8 cellular contexts compared by ENCODE assay signal in genomic region chr14:35121887-35122695, GRCh38. TPM values are rescaled to one million over a fixed set of nuclear protein-coding genes. Genes with fewer than 3 reads are reported as not detected.
DNase-seq lines count a peak whose midpoint lies in the region; ATAC-seq and TF ChIP-seq lines count a peak whose summit lies in the region.

Gene PPP2R3C (minus strand): TSS chr14:35121990. CDS start chr14:35121959, 31 bp downstream.
Gene PRORP (plus strand): TSS chr14:35122552. CDS start chr14:35123246, 694 bp downstream.

- DNase-seq in BJ (ENCODE audit: low read depth): peak; percentile 72
- peak; percentile 92 for DNase-seq in NCI-H526 treated with DMSO at 0.1 percent for 48 hours (lab: John Stamatoyannopoulos, UW)
- peak; percentile 97 for DNase-seq in activated CD4-positive, alpha-beta T cell treated with anti-CD3 and anti-CD28 coated beads, Interleukin-2, amount 10 ng/mL, durations not matched to agents 24 days and 14 days
- DNase-seq in coronary artery (ENCODE audit: low spot score): peak; percentile 96
- peak; percentile 91 to 97 for DNase-seq in left colon
- peak; percentile 88 for DNase-seq in stimulated activated CD4-positive, alpha-beta T cell treated with anti-CD3 and anti-CD28 coated beads, Interleukin-1b, Interleukin-23, amount 100 ng/mL, for 48 hours

- H3K4me1 Mint-ChIP-seq in activated CD4-positive, alpha-beta T cell treated with anti-CD3 and anti-CD28 coated beads, Interleukin-2, amount 10 ng/mL, durations not matched to agents 24 days and 14 days: peaks cover 56% of the 10 kb centered on the region

- POLR2A ChIA-PET in BJ (lab: Charles Lee): no interaction called here

- CTCF ChIA-PET in BJ (lab: Yijun Ruan, JAX): interaction anchor here (0.7 to 2.0 kb wide), 3 partner anchors 19 to 93 kb away, joined by 3 to 7 read pairs (median 4); no protein-coding TSS in a partner anchor

- TF ChIP-seq CTCF in BJ (IDR thresholded peaks at IDR 0.05; ENCODE audit: insufficient read depth, low read depth, low read length) (no peak), coronary artery (IDR thresholded peaks at IDR 0.05) (no peak)

- H3K36me3 ChIP-seq in BJ (ENCODE audit: control insufficient read depth, insufficient read depth, low read length): peaks cover 2% of the 10 kb centered on the region; the same call in 1 of the 2 replicates

- no peaks in the 10 kb centered on the region for H3K27me3 Mint-ChIP-seq in activated CD4-positive, alpha-beta T cell treated with anti-CD3 and anti-CD28 coated beads, Interleukin-2, amount 10 ng/mL, durations not matched to agents 24 days and 14 days

- ATAC-seq in GM19324 (IDR thresholded peaks at IDR 0.05; ENCODE audit: low FRiP score, unreplicated experiment): peak; percentile 85
- peak; percentile 83 for ATAC-seq in HG03469 (IDR thresholded peaks at IDR 0.05; ENCODE audit: unreplicated experiment)
- peak; percentile 85 for ATAC-seq in left colon

- H3K4me3 Mint-ChIP-seq in activated CD4-positive, alpha-beta T cell treated with anti-CD3 and anti-CD28 coated beads, Interleukin-2, amount 10 ng/mL, durations not matched to agents 24 days and 14 days: peak within 1 kb of the TSS; percentile 82

- H3K4me3 ChIP-seq in BJ (ENCODE audit: low read depth, low read length) (peak within 1 kb of the TSS; percentile 72), coronary artery (peak within 1 kb of the TSS; percentile 80)

- H3K27ac Mint-ChIP-seq in activated CD4-positive, alpha-beta T cell treated with anti-CD3 and anti-CD28 coated beads, Interleukin-2, amount 10 ng/mL, durations not matched to agents 24 days and 14 days: peak within 1 kb of the TSS; percentile 100

- H3K27me3 ChIP-seq in BJ (ENCODE audit: control insufficient read depth, insufficient read depth, low read length): no peaks in the 10 kb centered on the region

- H3K9me3 Mint-ChIP-seq in activated CD4-positive, alpha-beta T cell treated with anti-CD3 and anti-CD28 coated beads, Interleukin-2, amount 10 ng/mL, durations not matched to agents 24 days and 14 days: no peaks in the 10 kb centered on the region

- H3K36me3 Mint-ChIP-seq in activated CD4-positive, alpha-beta T cell treated with anti-CD3 and anti-CD28 coated beads, Interleukin-2, amount 10 ng/mL, durations not matched to agents 24 days and 14 days (ENCODE audit: low read depth): peaks cover 36% of the 10 kb centered on the region

- peak within 1 kb of the TSS; percentile 87 to 92 for H3K27ac ChIP-seq in coronary artery

- intact Hi-C loops in activated CD4-positive, alpha-beta T cell treated with anti-CD3 and anti-CD28 coated beads, Interleukin-2, amount 10 ng/mL, durations not matched to agents 24 days and 14 days (cut with micrococcal nuclease): loop anchor here (1.0 to 10.0 kb wide), 7 partner anchors 76 to 703 kb away; partner anchors contain the start of genes BRMS1L, FAM177A1, NFKBIA and PSMA6
- intact Hi-C loops in left colon (cut with DNase I, micrococcal nuclease): loop anchor here in 1 of 2 donors (5.0 kb wide), 1 partner anchor 290 kb away; no protein-coding TSS in a partner anchor

RNA-seq across cellular contexts. Expression of gene PPP2R3C, which starts in this region (rescaled TPM):
- polyA plus RNA-seq in BJ (2011; rRNA removed): 11.3 and 23.2 TPM in 2 replicates
- polyA minus RNA-seq in BJ (2011; rRNA and poly(A)+ RNA removed): 4.6 and 6.6 TPM in 2 replicates
- total RNA-seq in activated CD4-positive, alpha-beta T cell treated with anti-CD3 and anti-CD28 coated beads, Interleukin-2, amount 10 ng/mL, durations not matched to agents 24 days and 14 days: 51.6 and 58.1 TPM in 2 replicates
- total RNA-seq in left colon: 10 to 100 TPM; 23.9 to 27.8 TPM

RNA-seq across cellular contexts. Expression of gene PRORP, which starts in this region (rescaled TPM):
- polyA plus RNA-seq in BJ (2011; rRNA removed): 29.3 and 33.4 TPM in 2 replicates
- 14.9 and 20.2 TPM in 2 replicates for polyA minus RNA-seq in BJ (2011; rRNA and poly(A)+ RNA removed)
- 35.6 and 41.1 TPM in 2 replicates for total RNA-seq in activated CD4-positive, alpha-beta T cell treated with anti-CD3 and anti-CD28 coated beads, Interleukin-2, amount 10 ng/mL, durations not matched to agents 24 days and 14 days
- total RNA-seq in left colon: 10 to 100 TPM; 25.2 to 27.6 TPM

Comparison
In these comparisons a context has a peak if more than half of its experiments do, and no peak if none do; other contexts are left out.
1. Peak in every context shown above with its lines: DNase-seq, ATAC-seq, H3K4me3 ChIP-seq and H3K27ac ChIP-seq.